In genomic region chr9:28805197-28805596, GRCh38 we compare ENCODE assay signal across 22 cellular contexts.
"Had no signal": no experiment of that assay in that cellular context is flagged by ENCODE, and none has a peak within 500 bp of the region (broad histone marks: within the 10 kb centered on the region; RNA-seq: fewer than 3 reads in every experiment).

No MANE protein-coding gene starts in this region.

- H3K4me3 ChIP-seq: left ventricle myocardium inferior, lung, ovary, right atrium auricular region, right lobe of liver, stomach, testis, thyroid gland, transverse colon, upper lobe of left lung, vagina had no signal

- H3K9me3 ChIP-seq: left ventricle myocardium inferior, ovary, right atrium auricular region, right lobe of liver, stomach, testis, thyroid gland, transverse colon, upper lobe of left lung, vagina had no signal

- H3K36me3 ChIP-seq: left ventricle myocardium inferior, ovary, right atrium auricular region, right lobe of liver, stomach, thyroid gland, transverse colon, upper lobe of left lung, vagina had no signal

- H3K4me1 ChIP-seq: left ventricle myocardium inferior, right atrium auricular region, right lobe of liver, testis, thyroid gland, transverse colon, upper lobe of left lung, vagina had no signal

- ATAC-seq: natural killer cell; right lobe of liver; stimulated activated naive B cell treated with anti-CD40 and anti-IgM and Interleukin-4, amounts not matched to agents 10 μg/mL and 1 μg/mL and 100 μg/mL, for 72 hours; stimulated activated naive CD8-positive, alpha-beta T cell treated with anti-CD3 and anti-CD28 coated beads, Interleukin-15, Interleukin-2, amounts not matched to agents 100 U/mL and 50 U/mL, for 24 hours had no signal

- DNase-seq: islet precursor cell; left ventricle myocardium inferior; mesendoderm; naive B cell; natural killer cell; nephron progenitor cell; ovary; right lobe of liver; stimulated activated CD4-positive, alpha-beta T cell treated with anti-CD3 and anti-CD28 coated beads, Interleukin-12 subunit alpha, Interleukin-12 subunit beta, amount 100 ng/mL, for 4 hours; stimulated activated CD4-positive, alpha-beta T cell treated with anti-CD3 and anti-CD28 coated beads, Interleukin-15, amount 100 ng/mL, for 24 hours; stimulated activated CD4-positive, alpha-beta T cell treated with anti-CD3 and anti-CD28 coated beads, Interleukin-2, amount 100 ng/mL, for 24 hours; stimulated activated CD4-positive, alpha-beta T cell treated with anti-CD3 and anti-CD28 coated beads, Interleukin-4, amount 100 ng/mL, for 1 hour; stimulated activated naive B cell treated with anti-CD40 and anti-IgM and Interleukin-4, amounts not matched to agents 10 μg/mL and 1 μg/mL and 100 μg/mL, for 72 hours; stimulated activated naive CD8-positive, alpha-beta T cell treated with anti-CD3 and anti-CD28 coated beads, Interleukin-15, Interleukin-2, amounts not matched to agents 100 U/mL and 50 U/mL, for 24 hours; stomach; testis; thyroid gland; transverse colon; upper lobe of left lung had no signal

- H3K27me3 ChIP-seq: ovary, right atrium auricular region, right lobe of liver, stomach, testis, thyroid gland, transverse colon, upper lobe of left lung, vagina had no signal
